ENCODE assay signal across 31 cellular contexts in genomic region chr5:181281984-181282316, GRCh38. TPM values are rescaled to one million over a fixed set of nuclear protein-coding genes. Genes with fewer than 3 reads are reported as not detected.
DNase-seq lines count a peak whose midpoint lies in the region; ATAC-seq, FAIRE-seq and TF ChIP-seq lines count a peak whose summit lies in the region.
"Had no signal": no experiment of that assay in that cellular context is flagged by ENCODE, and none has a peak within 500 bp of the region (broad histone marks: within the 10 kb centered on the region; RNA-seq: fewer than 3 reads in every experiment).

No MANE protein-coding gene starts in this region.

- no peak overlapping the region for H3K4me3 Mint-ChIP-seq in neural progenitor cell
- H3K4me3 Mint-ChIP-seq: activated naive CD4-positive, alpha-beta T cell treated with anti-CD3 and anti-CD28 coated beads for 36 hours; activated T-cell treated with anti-CD3 and anti-CD28 coated beads, Interleukin-2, amount 50 U/mL, for 72 hours; dendritic cell treated with granulocyte-macrophage colony-stimulating factor and Interleukin-4, amounts not matched to agents 40 ng/mL and 50 ng/mL, for 4 days; T-helper 1 cell treated with Interleukin-12 subunit alpha and Interleukin-12 subunit beta and Interleukin-4 antibody, amounts not matched to agents 30 μg/mL and 1 μg/mL, for 36 hours had no signal

- peak overlapping the region; percentile 39; the same call in 1 of the 2 replicates for H3K9ac ChIP-seq in OCI-LY1 (ENCODE audit: low read length)
- peak overlapping the region; percentile 6 for H3K9ac ChIP-seq in neural progenitor cell
- H3K9ac ChIP-seq: BLaER1 treated with 17β-estradiol and CSF1 and Interleukin-3, amounts not matched to agents 10 nM and 100 nM had no signal

- no peaks in the 10 kb centered on the region for H3K9me3 ChIP-seq in OCI-LY1 (ENCODE audit: low read length)
- no peaks in the 10 kb centered on the region for H3K9me3 ChIP-seq in iPS DF 6.9 (ENCODE audit: control insufficient read depth, insufficient read depth, low read length)
- no peaks in the 10 kb centered on the region for H3K9me3 ChIP-seq in neural progenitor cell (ENCODE audit: low read depth)
- H3K9me3 ChIP-seq: BLaER1 treated with 17β-estradiol and CSF1 and Interleukin-3, amounts not matched to agents 10 nM and 100 nM; pancreas; SJSA1; upper lobe of left lung had no signal

- H3K36me3 ChIP-seq in OCI-LY1 (ENCODE audit: insufficient read depth, low read length): no peaks in the 10 kb centered on the region
- H3K36me3 ChIP-seq in iPS DF 6.9 (ENCODE audit: control insufficient read depth, insufficient read depth, low read length): peaks cover 6% of the 10 kb centered on the region
- no peaks in the 10 kb centered on the region for H3K36me3 ChIP-seq in neural progenitor cell
- H3K36me3 ChIP-seq: BLaER1 treated with 17β-estradiol and CSF1 and Interleukin-3, amounts not matched to agents 10 nM and 100 nM; pancreas; SJSA1; upper lobe of left lung had no signal

- peak overlapping the region; percentile 87 for H3K27ac Mint-ChIP-seq in neural progenitor cell
- H3K27ac Mint-ChIP-seq: activated naive CD4-positive, alpha-beta T cell treated with anti-CD3 and anti-CD28 coated beads for 36 hours; activated T-cell treated with anti-CD3 and anti-CD28 coated beads, Interleukin-2, amount 50 U/mL, for 72 hours; dendritic cell treated with granulocyte-macrophage colony-stimulating factor and Interleukin-4, amounts not matched to agents 40 ng/mL and 50 ng/mL, for 4 days; T-helper 1 cell treated with Interleukin-12 subunit alpha and Interleukin-12 subunit beta and Interleukin-4 antibody, amounts not matched to agents 30 μg/mL and 1 μg/mL, for 36 hours had no signal

- no peak for FAIRE-seq in RCC 7860 (lab: Jason Lieb, UNC)
- FAIRE-seq: bronchial epithelial cell, endothelial cell of umbilical vein, kidney, pancreas had no signal

- no peaks in the 10 kb centered on the region for H3K27me3 Mint-ChIP-seq in neural progenitor cell (ENCODE audit: insufficient read depth, low read depth)

- peak overlapping the region; percentile 61; the same call in 1 of the 2 replicates for H3K4me2 ChIP-seq in OCI-LY1 (ENCODE audit: low read length)
- H3K4me2 ChIP-seq in neural progenitor cell: peak overlapping the region; percentile 90
- H3K4me2 ChIP-seq: BLaER1 treated with 17β-estradiol and CSF1 and Interleukin-3, amounts not matched to agents 10 nM and 100 nM had no signal

- no peaks in the 10 kb centered on the region for H3F3A ChIP-seq in OCI-LY1 (ENCODE audit: insufficient read depth, low read length)
- H3F3A ChIP-seq in neural progenitor cell (ENCODE audit: low read depth): peaks cover 6% of the 10 kb centered on the region

- H3K27ac ChIP-seq in OCI-LY1 (ENCODE audit: low read depth, low read length, poor library complexity, severe bottlenecking) (no peak overlapping the region), iPS DF 6.9 (ENCODE audit: low read length) (no peak overlapping the region), neural progenitor cell (no peak overlapping the region)
- H3K27ac ChIP-seq: BLaER1 treated with 17β-estradiol and CSF1 and Interleukin-3, amounts not matched to agents 10 nM and 100 nM; pancreas; SJSA1; upper lobe of left lung had no signal

- no peak for DNase-seq in iPS DF 6.9 (ENCODE audit: low read depth, low spot score)
- DNase-seq in neural progenitor cell (ENCODE audit: low spot score): no peak
- DNase-seq in nucleus accumbens (lab: John Stamatoyannopoulos, UW): no peak
- DNase-seq in NCI-H524 (lab: John Stamatoyannopoulos, UW): no peak
- no peak for DNase-seq in RCC 7860 (ENCODE audit: low spot score)
- DNase-seq: activated CD4-positive, alpha-beta T cell treated with anti-CD3 and anti-CD28 coated beads for 48 hours; activated naive CD4-positive, alpha-beta T cell treated with anti-CD3 and anti-CD28 coated beads for 36 hours; activated T-cell treated with anti-CD3 and anti-CD28 coated beads, Interleukin-2, amount 50 U/mL, for 72 hours; amniotic stem cell; Calu3; EL; HCEC 1CT; head of caudate nucleus; KG1; kidney; MV-4-11; NCI-H1694 treated with DMSO at 0.1 percent for 48 hours; NCI-H2227 treated with DMSO at 0.1 percent for 48 hours; NCI-H82; right cardiac atrium had no signal

- peaks cover 14% of the 10 kb centered on the region for H3K4me1 Mint-ChIP-seq in neural progenitor cell

- H4K20me1 ChIP-seq in OCI-LY1 (ENCODE audit: insufficient read depth, low read length): no peaks in the 10 kb centered on the region
- H4K20me1 ChIP-seq in neural progenitor cell (ENCODE audit: low read depth): peaks cover 48% of the 10 kb centered on the region
- H4K20me1 ChIP-seq: BLaER1 treated with 17β-estradiol and CSF1 and Interleukin-3, amounts not matched to agents 10 nM and 100 nM had no signal

- whole genome bisulfite sequencing in iPS DF 6.9 (ENCODE audit: insufficient coverage, insufficient read length): no CpG with 5 or more reads among the region's 18 CpGs

- H2AFZ ChIP-seq in OCI-LY1 (ENCODE audit: low read length): no peak overlapping the region
- H2AFZ ChIP-seq in neural progenitor cell (replicated peaks): no peak overlapping the region

- peaks cover 5% of the 10 kb centered on the region for H3K4me1 ChIP-seq in OCI-LY1 (ENCODE audit: insufficient read depth, low read length, severe bottlenecking)
- H3K4me1 ChIP-seq in iPS DF 6.9 (ENCODE audit: control insufficient read depth, insufficient read depth, low read length): 0 out of 2 replicates have a peak, but pooled peaks cover 2% of the 10 kb centered on the region
- H3K4me1 ChIP-seq in neural progenitor cell: no peaks in the 10 kb centered on the region
- H3K4me1 ChIP-seq: pancreas, SJSA1, upper lobe of left lung had no signal

- no peak for ATAC-seq in HG02970 (IDR thresholded peaks at IDR 0.05; ENCODE audit: low FRiP score, unreplicated experiment)
- ATAC-seq: activated T-cell treated with anti-CD3 and anti-CD28 coated beads, Interleukin-2, amount 50 U/mL, for 72 hours; pancreas; right cardiac atrium had no signal

- H3K4me3 ChIP-seq in GM08714 (ENCODE audit: low read length): peak overlapping the region; percentile 65; the same call in 1 of the 2 replicates
- peak overlapping the region; percentile 63 for H3K4me3 ChIP-seq in OCI-LY1 (ENCODE audit: low read depth, low read length, poor library complexity, severe bottlenecking)
- H3K4me3 ChIP-seq in iPS DF 6.9 (ENCODE audit: low read length): peak overlapping the region; percentile 96
- peak overlapping the region; percentile 83 for H3K4me3 ChIP-seq in neural progenitor cell
- H3K4me3 ChIP-seq: BLaER1 treated with 17β-estradiol and CSF1 and Interleukin-3, amounts not matched to agents 10 nM and 100 nM; pancreas; SJSA1; upper lobe of left lung had no signal

- H3K27me3 ChIP-seq in OCI-LY1 (ENCODE audit: insufficient read depth, low read length) (no peaks in the 10 kb centered on the region; the same call in 1 of the 2 replicates), iPS DF 6.9 (ENCODE audit: control insufficient read depth, insufficient read depth, low read length) (no peaks in the 10 kb centered on the region), neural progenitor cell (no peaks in the 10 kb centered on the region)
- H3K27me3 ChIP-seq: BLaER1 treated with 17β-estradiol and CSF1 and Interleukin-3, amounts not matched to agents 10 nM and 100 nM; pancreas; SJSA1; upper lobe of left lung had no signal

- TF ChIP-seq CTCF in OCI-LY1 (IDR thresholded peaks at IDR 0.05; ENCODE audit: low read length) (no peak), neural progenitor cell (IDR thresholded peaks at IDR 0.05) (peak; percentile 9)

- H3K79me2 ChIP-seq in OCI-LY1 (ENCODE audit: insufficient read depth, low read length) (no peaks in the 10 kb centered on the region), neural progenitor cell (ENCODE audit: low read depth) (peaks cover 80% of the 10 kb centered on the region)

- H3K36me3 Mint-ChIP-seq in neural progenitor cell: no peaks in the 10 kb centered on the region

- H3K9me3 Mint-ChIP-seq in neural progenitor cell: no peaks in the 10 kb centered on the region
- H3K9me3 Mint-ChIP-seq: activated naive CD4-positive, alpha-beta T cell treated with anti-CD3 and anti-CD28 coated beads for 36 hours; activated T-cell treated with anti-CD3 and anti-CD28 coated beads, Interleukin-2, amount 50 U/mL, for 72 hours; dendritic cell treated with granulocyte-macrophage colony-stimulating factor and Interleukin-4, amounts not matched to agents 40 ng/mL and 50 ng/mL, for 4 days; T-helper 1 cell treated with Interleukin-12 subunit alpha and Interleukin-12 subunit beta and Interleukin-4 antibody, amounts not matched to agents 30 μg/mL and 1 μg/mL, for 36 hours had no signal

- no peaks in the 10 kb centered on the region for H3K9me2 ChIP-seq in OCI-LY1 (ENCODE audit: low read depth, low read length)

RNA-seq across cellular contexts. Expression of gene TRIM52, which starts 21.0 kb away (rescaled TPM):
- total RNA-seq in neural progenitor cell (ENCODE audit: low replicate concordance): 7.9 and 9.4 TPM in 2 replicates

RNA-seq across cellular contexts. Expression of gene RACK1, which starts 38.2 kb away (rescaled TPM):
- 2,816 and 3,567 TPM in 2 replicates for total RNA-seq in neural progenitor cell (ENCODE audit: low replicate concordance)

RNA-seq across cellular contexts. Expression of gene TRIM41, which starts 58.9 kb away (rescaled TPM):
- 8.1 and 24.2 TPM in 2 replicates for total RNA-seq in neural progenitor cell (ENCODE audit: low replicate concordance)
